In the genomic region with DNA sequence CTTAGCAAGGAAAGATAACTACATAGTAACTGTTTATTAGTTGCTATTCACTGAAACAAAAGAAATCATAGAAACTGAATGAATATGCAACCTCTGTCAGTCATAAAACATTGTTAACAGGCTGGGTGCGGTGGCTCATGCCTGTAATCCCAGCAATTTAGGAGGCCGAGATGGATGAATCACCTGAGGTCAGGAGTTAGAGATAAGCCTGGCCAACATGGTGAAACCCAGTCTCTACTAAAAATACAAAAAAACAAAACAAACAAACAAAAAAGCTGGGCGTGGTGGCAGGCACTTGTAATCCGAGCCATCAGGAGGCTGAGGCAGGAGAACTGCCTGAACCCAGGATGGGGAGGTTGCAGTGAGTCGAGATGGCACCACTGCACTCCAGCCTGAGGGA, we compare ENCODE assay signal across 18 cellular contexts. TPM values are rescaled to one million over a fixed set of nuclear protein-coding genes. Genes with fewer than 3 reads are reported as not detected.
DNase-seq lines count a peak whose midpoint lies in the region; ATAC-seq and TF ChIP-seq lines count a peak whose summit lies in the region.
"Had no signal": no experiment of that assay in that cellular context is flagged by ENCODE, and none has a peak within 500 bp of the region (broad histone marks: within the 10 kb centered on the region; RNA-seq: fewer than 3 reads in every experiment).

No MANE protein-coding gene starts in this region.

- H3K27ac ChIP-seq in PC-3 (ENCODE audit: low read length) (0 out of 2 replicates have a peak overlapping the region, but pooled peaks have one; percentile 22), upper lobe of left lung (no peak overlapping the region)
- H3K27ac ChIP-seq: KMS-11 had no signal

- peak; percentile 55 for ATAC-seq in PC-3
- ATAC-seq in upper lobe of left lung (ENCODE audit: low FRiP score in 2 of 2), result no peak
- ATAC-seq in omental fat pad (ENCODE audit: low FRiP score), result no peak
- ATAC-seq: Right ventricle myocardium inferior had no signal

- H3K27me3 ChIP-seq in PC-3 (ENCODE audit: low read length), result no peaks in the 10 kb centered on the region
- H3K27me3 ChIP-seq in upper lobe of left lung, result no peaks in the 10 kb centered on the region

- BruUV-seq in PC-3 (replicated peaks; lab: Mats Ljungman, UMichigan), result no TSS peak

- no peak for TF ChIP-seq CTCF in PC-3 (conservative IDR thresholded peaks at IDR 0.05; ENCODE audit: low read depth, low read length)
- TF ChIP-seq CTCF in epithelial cell of esophagus (IDR thresholded peaks at IDR 0.05; ENCODE audit: insufficient read depth, low read depth, low read length, missing control alignments), result no peak
- no peak for TF ChIP-seq CTCF in upper lobe of left lung (IDR thresholded peaks at IDR 0.05)
- TF ChIP-seq CTCF in omental fat pad (IDR thresholded peaks at IDR 0.05), result no peak

- CTCF ChIA-PET in PC-3 (lab: Charles Lee), result no interaction called here

- no peaks in the 10 kb centered on the region for H3K79me2 ChIP-seq in PC-3 (ENCODE audit: low read length)

- TF ChIP-seq EP300 in upper lobe of left lung (IDR thresholded peaks at IDR 0.05), result no peak

- no peak overlapping the region for H2AFZ ChIP-seq in PC-3 (ENCODE audit: low read length)

- H3K4me3 ChIP-seq in PC-3 (ENCODE audit: low read length) (no peak overlapping the region), epithelial cell of esophagus (ENCODE audit: low read length) (no peak overlapping the region), upper lobe of left lung (no peak overlapping the region)

- POLR2A ChIA-PET in PC-3 (lab: Charles Lee; ENCODE audit: unreplicated experiment), result no interaction called here

- H3K36me3 ChIP-seq in PC-3 (ENCODE audit: low read depth, low read length) (no peaks in the 10 kb centered on the region), upper lobe of left lung (no peaks in the 10 kb centered on the region)

- no peaks in the 10 kb centered on the region for H4K20me1 ChIP-seq in PC-3 (ENCODE audit: low read length)

- no peaks in the 10 kb centered on the region for H3F3A ChIP-seq in PC-3 (ENCODE audit: low read length, unreplicated experiment)

- no peak overlapping the region for H3K4me2 ChIP-seq in PC-3 (ENCODE audit: low read length)
- H3K4me2 ChIP-seq: KMS-11 had no signal

- peak; percentile 82 for DNase-seq in A172 (ENCODE audit: low spot score)
- DNase-seq in H4 (ENCODE audit: low spot score), result peak; percentile 6
- DNase-seq in PC-3, result peak; percentile 47
- peak; percentile 32 for DNase-seq in epithelial cell of esophagus (ENCODE audit: low read depth)
- no peak for DNase-seq in upper lobe of left lung
- no peak for DNase-seq in omental fat pad (ENCODE audit: low spot score)
- no peak for DNase-seq in KG1 (lab: John Stamatoyannopoulos, UW)
- DNase-seq in DMS114 treated with DMSO at 0.1 percent for 48 hours (lab: John Stamatoyannopoulos, UW; ENCODE audit: unreplicated experiment), result no peak
- DNase-seq: C1 segment of cervical spinal cord, DMS153, H9, NCI-H1105 treated with DMSO at 0.1 percent for 48 hours, NCI-H1694 treated with DMSO at 0.1 percent for 48 hours, NCI-H446 treated with DMSO at 0.1 percent for 48 hours, NCI-H82 had no signal

- 83% methylated on average over 5 of the region's 5 CpGs for WGBS in upper lobe of left lung, 2 donors

- H3K4me1 ChIP-seq in PC-3 (ENCODE audit: insufficient read depth, low read length) (peaks cover 4% of the 10 kb centered on the region; the same call in 1 of the 2 replicates), upper lobe of left lung (no peaks in the 10 kb centered on the region)

- H3K9ac ChIP-seq in PC-3 (ENCODE audit: low read length), result no peak overlapping the region
- H3K9ac ChIP-seq: KMS-11 had no signal

- no peaks in the 10 kb centered on the region for H3K9me2 ChIP-seq in PC-3 (replicated peaks; ENCODE audit: low read length)

- no peak for TF ChIP-seq POLR2A in upper lobe of left lung (IDR thresholded peaks at IDR 0.05)

- intact Hi-C loops in PC-3 (cut with micrococcal nuclease), result no loop called here

- H3K9me3 ChIP-seq in PC-3 (ENCODE audit: low read length) (no peaks in the 10 kb centered on the region), upper lobe of left lung (no peaks in the 10 kb centered on the region)

RNA-seq across cellular contexts. Expression of gene CRB1, which starts 44.1 kb away (rescaled TPM):
- not detected in 2 replicates for total RNA-seq in A172 (2014; rRNA removed; shearing (Covaris generic))
- total RNA-seq in H4 (2014; rRNA removed; shearing (Covaris generic)), result not detected in 2 replicates
- total RNA-seq in PC-3 (2014; rRNA removed), result 0.07 TPM in 1 of 2 replicates, not detected in the other
- total RNA-seq in upper lobe of left lung, result under 1 TPM in 5 of 6 donors, not detected in 1; 0.11 to 0.98 (median 0.15) TPM
- 1 to 10 TPM in 1 of 4 donors, under 1 TPM in 1, not detected in 2; 0.38 to 2.4 TPM for total RNA-seq in omental fat pad
- total RNA-seq: A673, H9 had no signal

Comparison
In these comparisons a context has a peak if more than half of its experiments do, and no peak if none do; other contexts are left out.
1. DNase-seq: peak in A172 (single experiment), H4 (single experiment), PC-3 (single experiment) and epithelial cell of esophagus (single experiment); none in upper lobe of left lung (0 of 2), omental fat pad (single experiment), KG1 (single experiment) and DMS114 treated with DMSO at 0.1 percent for 48 hours (single experiment).